ENCODE assay signal across 12 cellular contexts in the genomic region with DNA sequence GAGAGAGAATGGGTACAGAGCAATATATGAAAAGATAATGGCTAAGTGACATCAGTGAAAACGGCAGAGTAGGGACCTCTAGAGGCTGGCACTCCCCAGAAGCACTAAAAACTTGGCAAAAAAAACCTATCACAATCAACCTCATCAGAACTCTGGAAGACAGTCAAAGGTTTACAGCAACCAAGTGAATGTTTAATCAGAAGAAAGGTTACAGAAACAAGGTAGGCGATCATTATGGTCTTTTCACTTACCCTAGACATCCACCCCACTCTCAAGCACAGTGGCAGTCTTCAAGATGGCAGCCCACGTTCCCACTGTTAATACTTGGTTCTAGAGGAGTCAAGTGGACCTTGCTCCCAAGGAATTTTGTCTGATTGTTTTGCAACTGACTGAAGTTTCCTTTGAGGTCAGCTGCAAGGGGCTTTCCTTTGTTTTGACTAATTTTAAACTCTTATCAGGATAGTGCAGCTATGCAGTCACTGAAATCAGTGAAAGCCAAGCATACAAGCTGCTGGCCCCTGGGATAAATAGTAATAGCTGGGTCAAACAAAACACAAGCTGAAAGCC. TPM values are rescaled to one million over a fixed set of nuclear protein-coding genes. Genes with fewer than 3 reads are reported as not detected.
DNase-seq lines count a peak whose midpoint lies in the region; ATAC-seq and TF ChIP-seq lines count a peak whose summit lies in the region.
"Had no signal": no experiment of that assay in that cellular context is flagged by ENCODE, and none has a peak within 500 bp of the region (broad histone marks: within the 10 kb centered on the region; RNA-seq: fewer than 3 reads in every experiment).

No MANE protein-coding gene starts in this region.

- TF ChIP-seq CTCF in CD8-positive, alpha-beta T cell (IDR thresholded peaks at IDR 0.05): no peak
- no peak for TF ChIP-seq CTCF in chondrocyte (IDR thresholded peaks at IDR 0.05)

- peak overlapping the region; percentile 30 for H3K27ac Mint-ChIP-seq in CD8-positive, alpha-beta T cell
- no peak overlapping the region for H3K27ac Mint-ChIP-seq in chondrocyte (ENCODE audit: unreplicated experiment)
- H3K27ac Mint-ChIP-seq: HFFc6 had no signal

- H3K27me3 ChIP-seq in CD8-positive, alpha-beta T cell (ENCODE audit: insufficient read depth, low read length): no peaks in the 10 kb centered on the region

- DNase-seq in CD8-positive, alpha-beta T cell: no peak
- DNase-seq in dermis blood vessel endothelial cell (peak; percentile 69), NOMO-1 treated with dmso at 0.1 percent for 144 hours (lab: John Stamatoyannopoulos, UW; ENCODE audit: unreplicated experiment) (no peak), KG1 (lab: John Stamatoyannopoulos, UW) (no peak), chondrocyte (ENCODE audit: low spot score) (no peak)
- no peak for DNase-seq in stimulated activated CD4-positive, alpha-beta T cell treated with anti-CD3 and anti-CD28 coated beads, Interleukin-4, amount 100 ng/mL, for 24 hours
- DNase-seq: Calu3, HFFc6, NCI-H1436 had no signal

- H3K27ac ChIP-seq in CD8-positive, alpha-beta T cell (ENCODE audit: low read depth, low read length): no peak overlapping the region

- H3K36me3 Mint-ChIP-seq in CD8-positive, alpha-beta T cell: peaks cover 13% of the 10 kb centered on the region
- H3K36me3 Mint-ChIP-seq in chondrocyte (ENCODE audit: low read depth): peaks cover 1% of the 10 kb centered on the region

- H3K4me1 ChIP-seq in CD8-positive, alpha-beta T cell (ENCODE audit: insufficient read depth, low read length): peaks cover 18% of the 10 kb centered on the region

- H3K9me3 Mint-ChIP-seq in CD8-positive, alpha-beta T cell: no peaks in the 10 kb centered on the region
- peaks cover 9% of the 10 kb centered on the region for H3K9me3 Mint-ChIP-seq in chondrocyte (ENCODE audit: low read depth)

- CTCF ChIA-PET in CD8-positive, alpha-beta T cell (lab: Charles Lee): no interaction called here

- no peak overlapping the region for H3K4me3 Mint-ChIP-seq in CD8-positive, alpha-beta T cell
- H3K4me3 Mint-ChIP-seq in chondrocyte (ENCODE audit: unreplicated experiment): no peak overlapping the region

- no peaks in the 10 kb centered on the region for H3K9me3 ChIP-seq in CD8-positive, alpha-beta T cell (ENCODE audit: low read length)

- ATAC-seq in CD8-positive, alpha-beta T cell: no peak
- peak; percentile 66 for ATAC-seq in GM18909 (IDR thresholded peaks at IDR 0.05; ENCODE audit: poor library complexity, unreplicated experiment)
- peak; percentile 60 for ATAC-seq in HG03354 (IDR thresholded peaks at IDR 0.05; ENCODE audit: poor library complexity, severe bottlenecking, unreplicated experiment)
- ATAC-seq: sciatic nerve had no signal

- peaks cover 58% of the 10 kb centered on the region for H3K4me1 Mint-ChIP-seq in CD8-positive, alpha-beta T cell (ENCODE audit: low read depth)
- H3K4me1 Mint-ChIP-seq in chondrocyte (ENCODE audit: low read depth): peaks cover 46% of the 10 kb centered on the region

- H3K4me3 ChIP-seq in CD8-positive, alpha-beta T cell (ENCODE audit: low read depth, low read length): no peak overlapping the region

- no peaks in the 10 kb centered on the region for H3K36me3 ChIP-seq in CD8-positive, alpha-beta T cell (ENCODE audit: insufficient read depth, low read length)

- H3K27me3 Mint-ChIP-seq in CD8-positive, alpha-beta T cell (ENCODE audit: low read depth): no peaks in the 10 kb centered on the region
- H3K27me3 Mint-ChIP-seq in chondrocyte (ENCODE audit: low read depth): no peaks in the 10 kb centered on the region

- POLR2A ChIA-PET in CD8-positive, alpha-beta T cell (lab: Charles Lee): no interaction called here

- intact Hi-C loops in CD8-positive, alpha-beta T cell (cut with DNase I, micrococcal nuclease): no loop called here

RNA-seq across cellular contexts. Expression of gene KIFAP3, which starts 7.2 kb away (rescaled TPM):
- total RNA-seq in CD8-positive, alpha-beta T cell: 10 to 100 TPM; 15.3 to 16.5 TPM
- 20.1 and 23.1 TPM in 2 replicates for total RNA-seq in dermis blood vessel endothelial cell
- total RNA-seq in chondrocyte: 24.0 to 31.9 TPM (median 25.5 TPM) in 3 replicates
